8 cellular contexts compared by ENCODE assay signal in the genomic region with DNA sequence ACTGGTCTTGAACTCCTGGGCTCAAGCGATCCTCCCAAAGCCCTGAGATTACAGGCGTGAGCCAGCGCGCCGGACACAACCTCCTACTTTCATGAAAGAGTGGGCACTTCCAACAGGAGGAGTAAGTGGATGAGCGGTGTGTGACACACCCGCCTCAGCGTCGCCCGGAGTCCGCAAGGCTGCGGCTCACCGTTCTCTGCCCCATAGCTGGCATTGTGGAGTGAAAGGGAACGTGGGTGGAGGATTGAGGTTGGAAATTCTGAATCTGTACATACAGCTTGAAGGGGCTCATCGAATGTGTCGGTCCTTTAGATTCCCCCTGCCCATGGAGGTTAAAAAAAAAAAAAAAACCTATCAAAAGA. TPM values are rescaled to one million over a fixed set of nuclear protein-coding genes. Genes with fewer than 3 reads are reported as not detected.
A peak's percentile ranks its signal among the peaks of the same experiment; 100 is the strongest.
DNase-seq lines count a peak whose midpoint lies in the region; ATAC-seq and TF ChIP-seq lines count a peak whose summit lies in the region.

No MANE protein-coding gene starts in this region.

- H3K56ac ChIP-seq in mesendoderm (ENCODE audit: low read length): peak overlapping the region; percentile 93

- peak overlapping the region; percentile 90 for H3K4me3 Mint-ChIP-seq in T-helper 2 cell treated with Interferon-gamma antibody and Interleukin-4, amounts not matched to agents 5 μg/mL and 100 μg/mL, for 36 hours

- no peaks in the 10 kb centered on the region for H3K36me3 Mint-ChIP-seq in T-helper 2 cell treated with Interferon-gamma antibody and Interleukin-4, amounts not matched to agents 5 μg/mL and 100 μg/mL, for 36 hours (ENCODE audit: low read depth)

- H2AK5ac ChIP-seq in mesendoderm (ENCODE audit: low read length): no peak overlapping the region

- peak; percentile 22 for ATAC-seq in HG03108 (IDR thresholded peaks at IDR 0.05; ENCODE audit: unreplicated experiment)

- H3K4me3 ChIP-seq in choroid plexus epithelial cell (ENCODE audit: low read depth, low read length) (peak overlapping the region; percentile 80), mesendoderm (ENCODE audit: low read length) (peak overlapping the region; percentile 70)

- no CpG with 5 or more reads among the region's 16 CpGs for WGBS in mesendoderm (ENCODE audit: extremely low coverage, insufficient coverage, low lambda C conversion rate)

- no peaks in the 10 kb centered on the region for H3K27me3 ChIP-seq in mesendoderm (ENCODE audit: insufficient read depth, low read length, poor library complexity)

- H3K9ac ChIP-seq in mesendoderm (ENCODE audit: low read length): peak overlapping the region; percentile 91

- no peak overlapping the region for H2BK15ac ChIP-seq in mesendoderm (replicated peaks; ENCODE audit: low read depth)

- H3K27ac ChIP-seq in mesendoderm (ENCODE audit: low read depth, low read length): no peak overlapping the region

- peaks cover 9% of the 10 kb centered on the region for H3K4me1 Mint-ChIP-seq in T-helper 2 cell treated with Interferon-gamma antibody and Interleukin-4, amounts not matched to agents 5 μg/mL and 100 μg/mL, for 36 hours (ENCODE audit: low read depth)

- H3K4me2 ChIP-seq in mesendoderm (ENCODE audit: low read length): peak overlapping the region; percentile 97

- peaks cover 2% of the 10 kb centered on the region for H3K4me1 ChIP-seq in mesendoderm (ENCODE audit: control insufficient read depth, low read depth, low read length)

- H3K9me3 Mint-ChIP-seq in T-helper 2 cell treated with Interferon-gamma antibody and Interleukin-4, amounts not matched to agents 5 μg/mL and 100 μg/mL, for 36 hours: no peaks in the 10 kb centered on the region

- no peak overlapping the region for H3K4ac ChIP-seq in mesendoderm (ENCODE audit: low read depth, low read length)

- no peak for TF ChIP-seq CTCF in choroid plexus epithelial cell (conservative IDR thresholded peaks at IDR 0.05; ENCODE audit: low read depth, low read length)

- DNase-seq in NCI-H345 (lab: John Stamatoyannopoulos, UW): peak; percentile 47
- DNase-seq in NCI-H345 treated with DMSO at 0.1 percent for 48 hours (lab: John Stamatoyannopoulos, UW; ENCODE audit: unreplicated experiment): no peak
- peak; percentile 75 for DNase-seq in T-helper 2 cell treated with Interferon-gamma antibody and Interleukin-4, amounts not matched to agents 5 μg/mL and 100 μg/mL, for 36 hours (ENCODE audit: low spot score)
- DNase-seq in choroid plexus epithelial cell (ENCODE audit: low read depth): no peak
- peak; percentile 47 for DNase-seq in mesendoderm
- peak; percentile 37 to 49 for DNase-seq in stimulated activated CD8-positive, alpha-beta memory T cell treated with anti-CD3 and anti-CD28 coated beads, Interleukin-2, amount 100 ng/mL, for 48 hours (ENCODE audit: low read depth in 2 of 2)
- DNase-seq in NK-92 treated with Interleukin-12 subunit alpha and Interleukin-12 subunit beta, amount 100 ng/mL, for 24 hours (lab: John Stamatoyannopoulos, UW): no peak

- peak overlapping the region; percentile 74 for H3K27ac Mint-ChIP-seq in T-helper 2 cell treated with Interferon-gamma antibody and Interleukin-4, amounts not matched to agents 5 μg/mL and 100 μg/mL, for 36 hours

- no peaks in the 10 kb centered on the region for H3K79me2 ChIP-seq in mesendoderm (ENCODE audit: control insufficient read depth, insufficient read depth, low read length)

- no peaks in the 10 kb centered on the region for H3K36me3 ChIP-seq in mesendoderm (ENCODE audit: control insufficient read depth, insufficient read depth, low read length)

- H4K5ac ChIP-seq in mesendoderm (ENCODE audit: low read length): no peak overlapping the region

- peaks cover 15% of the 10 kb centered on the region for H3K79me1 ChIP-seq in mesendoderm (ENCODE audit: low read length)

- H3K18ac ChIP-seq in mesendoderm (ENCODE audit: low read length): peak overlapping the region; percentile 45

- no peak overlapping the region for H2BK5ac ChIP-seq in mesendoderm (ENCODE audit: low read length)

- no peak overlapping the region for H4K8ac ChIP-seq in mesendoderm (ENCODE audit: low read depth, low read length)

- H3K23ac ChIP-seq in mesendoderm (ENCODE audit: low read length): no peak overlapping the region

- no peak overlapping the region for H2BK120ac ChIP-seq in mesendoderm (ENCODE audit: low read depth, low read length)

- peaks cover 20% of the 10 kb centered on the region for H3K27me3 Mint-ChIP-seq in T-helper 2 cell treated with Interferon-gamma antibody and Interleukin-4, amounts not matched to agents 5 μg/mL and 100 μg/mL, for 36 hours (ENCODE audit: low read depth)

RNA-seq across cellular contexts. Expression of a gene that starts 0.5 kb away (rescaled TPM):
- 50.0 TPM for polyA plus RNA-seq in mesendoderm (2013, experiment 1 of 2)
- 50.0 TPM for polyA plus RNA-seq in mesendoderm (2013, experiment 2 of 2)

RNA-seq across cellular contexts. Expression of a gene that starts 46.3 kb away (rescaled TPM):
- 32.4 TPM for polyA plus RNA-seq in mesendoderm (2013, experiment 1 of 2)
- polyA plus RNA-seq in mesendoderm (2013, experiment 2 of 2): 30.9 TPM

RNA-seq across cellular contexts. Expression of a gene that starts 51.2 kb away (rescaled TPM):
- 2.5 TPM for polyA plus RNA-seq in mesendoderm (2013, experiment 1 of 2)
- 2.3 TPM for polyA plus RNA-seq in mesendoderm (2013, experiment 2 of 2)

RNA-seq across cellular contexts. Expression of a gene that starts 51.3 kb away (rescaled TPM):
- 0.59 TPM for polyA plus RNA-seq in mesendoderm (2013, experiment 1 of 2)
- polyA plus RNA-seq in mesendoderm (2013, experiment 2 of 2): 0.49 TPM

Comparison
In these comparisons a context has a peak if more than half of its experiments do, and no peak if none do; other contexts are left out.
1. DNase-seq: peak in NCI-H345 (single experiment), T-helper 2 cell treated with Interferon-gamma antibody and Interleukin-4, amounts not matched to agents 5 μg/mL and 100 μg/mL, for 36 hours (single experiment), mesendoderm (single experiment) and stimulated activated CD8-positive, alpha-beta memory T cell treated with anti-CD3 and anti-CD28 coated beads, Interleukin-2, amount 100 ng/mL, for 48 hours (2 of 2); none in NCI-H345 treated with DMSO at 0.1 percent for 48 hours (single experiment), choroid plexus epithelial cell (single experiment) and NK-92 treated with Interleukin-12 subunit alpha and Interleukin-12 subunit beta, amount 100 ng/mL, for 24 hours (single experiment).